In genomic region chr10:68619595-68619994, GRCh38 we compare ENCODE assay signal across 21 cellular contexts.
"Had no signal": no experiment of that assay in that cellular context is flagged by ENCODE, and none has a peak within 500 bp of the region (broad histone marks: within the 10 kb centered on the region; RNA-seq: fewer than 3 reads in every experiment).

No MANE protein-coding gene starts in this region.

- H3K4me1 ChIP-seq: SJSA1 had no signal

- H3K4me3 ChIP-seq: SJSA1, SK-N-MC had no signal

- DNase-seq: Kasumi-1, MM.1S, NCI-H1092 treated with DMSO at 0.1 percent for 48 hours, NCI-H1436, NCI-H187, NCI-H2029, NCI-H2081 treated with DMSO at 0.1 percent for 48 hours, NCI-H2171, NCI-H226, NCI-H446, NCI-H510A, NCI-H524 treated with DMSO at 0.1 percent for 48 hours, NCI-H69, NCI-H774, Right ventricle myocardium superior, RPMI8226, SIG-M5 had no signal

- H3K4me2 ChIP-seq: KMS-11 had no signal

- H3K9ac ChIP-seq: KMS-11 had no signal

- H3K27ac ChIP-seq: HL-60, KMS-11, SJSA1, SK-N-MC had no signal

- H3K9me3 ChIP-seq: SJSA1 had no signal

- H3K27me3 ChIP-seq: SJSA1 had no signal
